ENCODE assay signal across 10 cellular contexts in the genomic region with DNA sequence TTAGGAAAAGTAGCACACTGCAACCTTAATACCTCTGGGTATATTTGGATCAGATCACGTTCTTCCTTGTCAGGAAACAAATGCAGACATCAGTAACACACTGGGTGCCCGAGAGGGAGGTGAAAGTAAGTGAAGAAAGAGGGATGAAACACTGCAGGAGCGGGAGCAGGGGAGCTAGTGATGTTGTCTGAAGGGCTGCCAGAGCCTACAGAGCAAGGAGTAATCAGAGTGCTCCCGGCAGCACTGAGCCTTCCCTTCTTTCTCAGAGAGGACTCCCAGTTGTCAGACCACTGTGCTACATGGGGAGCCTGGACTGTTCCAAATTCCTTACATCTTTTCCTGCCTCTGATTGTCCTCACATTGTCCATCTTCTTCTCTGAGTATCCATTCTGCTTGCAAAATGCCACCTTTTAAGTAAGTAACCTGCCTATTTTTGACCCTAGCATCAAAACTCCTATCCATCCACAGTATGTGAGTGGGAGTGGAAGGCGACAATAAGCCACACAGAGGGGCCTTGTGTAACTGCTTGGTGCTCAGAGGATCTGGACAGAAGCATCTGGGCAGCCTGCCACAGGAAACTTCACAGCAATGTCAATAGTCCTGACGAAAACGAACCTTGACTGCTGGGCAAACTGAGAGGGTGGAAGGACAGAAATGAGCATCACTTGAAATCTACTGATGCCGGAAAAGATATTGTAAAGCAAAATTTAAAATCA. TPM values are rescaled to one million over a fixed set of nuclear protein-coding genes. Genes with fewer than 3 reads are reported as not detected.
A peak's percentile ranks its signal among the peaks of the same experiment; 100 is the strongest.
DNase-seq lines count a peak whose midpoint lies in the region; ATAC-seq and TF ChIP-seq lines count a peak whose summit lies in the region.
"Had no signal": no experiment of that assay in that cellular context is flagged by ENCODE, and none has a peak within 500 bp of the region (broad histone marks: within the 10 kb centered on the region; RNA-seq: fewer than 3 reads in every experiment).

No MANE protein-coding gene starts in this region.

- intact Hi-C loops in transverse colon (cut with DNase I; ENCODE audit: low total_unique reads) = no loop called here
- intact Hi-C loops in CD4-positive, alpha-beta T cell (cut with DNase I, micrococcal nuclease) = loop anchor here in 1 of 2 experiments (2.0 to 5.0 kb wide), 2 partner anchors 41 to 164 kb away; no protein-coding TSS in a partner anchor

- H3K27ac Mint-ChIP-seq in nephron = peak overlapping the region; percentile 64 to 68 (median 67)
- no peak overlapping the region for H3K27ac Mint-ChIP-seq in CD4-positive, alpha-beta T cell

- H3K4me1 ChIP-seq in RWPE2 (ENCODE audit: insufficient read depth, poor library complexity, severe bottlenecking) (peaks cover 23% of the 10 kb centered on the region), transverse colon (peaks cover 4 to 24% (median 10%) of the 10 kb centered on the region in 4 donors)

- no peak overlapping the region for H3K4me3 ChIP-seq in RWPE2 (ENCODE audit: severe bottlenecking)
- no peak overlapping the region for H3K4me3 ChIP-seq in transverse colon
- H3K4me3 ChIP-seq: SK-N-MC had no signal

- H3K36me3 ChIP-seq in RWPE2 (ENCODE audit: low read depth) (no peaks in the 10 kb centered on the region), transverse colon (no peaks in the 10 kb centered on the region)

- peaks cover 26% of the 10 kb centered on the region for H3K4me1 Mint-ChIP-seq in nephron
- no peaks in the 10 kb centered on the region for H3K4me1 Mint-ChIP-seq in CD4-positive, alpha-beta T cell (ENCODE audit: low read depth)

- no peaks in the 10 kb centered on the region for H3K9me3 ChIP-seq in RWPE2 (ENCODE audit: severe bottlenecking)
- no peaks in the 10 kb centered on the region for H3K9me3 ChIP-seq in transverse colon
- H3K9me3 ChIP-seq in CD4-positive, alpha-beta T cell (ENCODE audit: control insufficient read depth, low read length) = no peaks in the 10 kb centered on the region

- DNase-seq in RWPE2 (ENCODE audit: low spot score) (no peak), transverse colon (no peak), COLO668 (lab: John Stamatoyannopoulos, UW; ENCODE audit: unreplicated experiment) (no peak)
- no peak for DNase-seq in activated effector memory CD4-positive, alpha-beta T cell treated with Interleukin-2 at 50 U/mL for 16 hours
- DNase-seq in CD4-positive, alpha-beta T cell = no peak
- DNase-seq: cortex of kidney had no signal

- no peak for TF ChIP-seq EP300 in transverse colon (IDR thresholded peaks at IDR 0.05; ENCODE audit: low read depth)

- no peaks in the 10 kb centered on the region for H3K9me3 Mint-ChIP-seq in nephron
- no peaks in the 10 kb centered on the region for H3K9me3 Mint-ChIP-seq in CD4-positive, alpha-beta T cell

- in situ Hi-C loops in transverse colon (cut with MboI; ENCODE audit: low pct_ligation_motif_present in 1 of 4, low pct_unique_long_range_greater_than_20kb in 1 of 4, low sequenced_read_pairs in 3 of 4) = loop anchor here in 1 of 4 donors (25.0 kb wide), 1 partner anchor 101 kb away; the partner anchor contains the start of gene NEMP2

- H3K27me3 ChIP-seq in RWPE2 (ENCODE audit: insufficient read depth, poor library complexity, severe bottlenecking) (no peaks in the 10 kb centered on the region), transverse colon (no peaks in the 10 kb centered on the region)
- H3K27me3 ChIP-seq in CD4-positive, alpha-beta T cell (ENCODE audit: control insufficient read depth, insufficient read depth, low read length) = no peaks in the 10 kb centered on the region

- WGBS in transverse colon (ENCODE audit: low coverage in 1 of 2), 2 donors = 63 to 72% methylated on average over 8 of the region's 8 CpGs

- H3K27me3 Mint-ChIP-seq in nephron (ENCODE audit: low read depth) = no peaks in the 10 kb centered on the region
- H3K27me3 Mint-ChIP-seq in CD4-positive, alpha-beta T cell = no peaks in the 10 kb centered on the region

- CTCF ChIA-PET in CD4-positive, alpha-beta T cell (lab: Charles Lee) = no interaction called here

- no peak for TF ChIP-seq POLR2A in transverse colon (IDR thresholded peaks at IDR 0.05)

- POLR2A ChIA-PET in CD4-positive, alpha-beta T cell (lab: Charles Lee) = no interaction called here

- ATAC-seq in RWPE2 (ENCODE audit: low read depth) (no peak), esophagus mucosa (peak; percentile 4), GM19035 (IDR thresholded peaks at IDR 0.05; ENCODE audit: unreplicated experiment) (no peak)
- no peak for ATAC-seq in CD4-positive, alpha-beta T cell (ENCODE audit: poor library complexity)

- peak overlapping the region; percentile 62 for H3K27ac ChIP-seq in RWPE2 (ENCODE audit: poor library complexity, severe bottlenecking)
- peak overlapping the region; percentile 49 to 69 (median 54) for H3K27ac ChIP-seq in transverse colon
- no peak overlapping the region for H3K27ac ChIP-seq in CD4-positive, alpha-beta T cell (ENCODE audit: low read depth, low read length)

- H3K4me3 Mint-ChIP-seq in nephron = no peak overlapping the region
- no peak overlapping the region for H3K4me3 Mint-ChIP-seq in CD4-positive, alpha-beta T cell

- no peak for TF ChIP-seq CTCF in RWPE2 (IDR thresholded peaks at IDR 0.05; ENCODE audit: poor library complexity, severe bottlenecking)
- TF ChIP-seq CTCF in nephron (IDR thresholded peaks at IDR 0.05; ENCODE audit: unreplicated experiment in 3 of 3) = no peak
- TF ChIP-seq CTCF in transverse colon (IDR thresholded peaks at IDR 0.05) = no peak
- no peak for TF ChIP-seq CTCF in CD4-positive, alpha-beta T cell (IDR thresholded peaks at IDR 0.05)

- H3K36me3 Mint-ChIP-seq in nephron (ENCODE audit: low read depth) = no peaks in the 10 kb centered on the region
- no peaks in the 10 kb centered on the region for H3K36me3 Mint-ChIP-seq in CD4-positive, alpha-beta T cell (ENCODE audit: low read depth)

RNA-seq across cellular contexts. Expression of gene NAB1, which starts 10.8 kb away (rescaled TPM):
- 45.2 TPM for total RNA-seq in esophagus mucosa
- 10 to 100 TPM; 34.3 to 63.9 (median 38.4) TPM for total RNA-seq in transverse colon
- 10 to 100 TPM; 20.0 to 21.1 TPM for total RNA-seq in CD4-positive, alpha-beta T cell
